ENCODE assay signal across 23 cellular contexts in genomic region chr3:71356272-71356671, GRCh38.
DNase-seq lines count a peak whose midpoint lies in the region; ATAC-seq, FAIRE-seq and TF ChIP-seq lines count a peak whose summit lies in the region.
"Had no signal": no experiment of that assay in that cellular context is flagged by ENCODE, and none has a peak within 500 bp of the region (broad histone marks: within the 10 kb centered on the region; RNA-seq: fewer than 3 reads in every experiment).

No MANE protein-coding gene starts in this region.

- peaks cover 66% of the 10 kb centered on the region for H3K4me1 Mint-ChIP-seq in activated CD4-positive, alpha-beta memory T cell treated with anti-CD3 and anti-CD28 coated beads for 36 hours (ENCODE audit: low read depth)
- H3K4me1 Mint-ChIP-seq in activated CD4-positive, alpha-beta memory T cell treated with anti-CD3 and anti-CD28 coated beads, Interleukin-2, amount 10 ng/mL, durations not matched to agents 7 days and 5 days = peaks cover 51% of the 10 kb centered on the region
- H3K4me1 Mint-ChIP-seq in CD4-positive, alpha-beta memory T cell = peaks cover 46 to 80% (median 64%) of the 10 kb centered on the region in 4 donors
- peaks cover 88% of the 10 kb centered on the region for H3K4me1 Mint-ChIP-seq in activated B cell treated with CpG ODN at 0.5 μM for 24 hours

- no peaks in the 10 kb centered on the region for H3K9me3 Mint-ChIP-seq in activated CD4-positive, alpha-beta memory T cell treated with anti-CD3 and anti-CD28 coated beads for 36 hours
- H3K9me3 Mint-ChIP-seq in activated CD4-positive, alpha-beta memory T cell treated with anti-CD3 and anti-CD28 coated beads, Interleukin-2, amount 10 ng/mL, durations not matched to agents 7 days and 5 days = no peaks in the 10 kb centered on the region
- no peaks in the 10 kb centered on the region for H3K9me3 Mint-ChIP-seq in CD4-positive, alpha-beta memory T cell
- H3K9me3 Mint-ChIP-seq in activated B cell treated with CpG ODN at 0.5 μM for 24 hours = no peaks in the 10 kb centered on the region
- H3K9me3 Mint-ChIP-seq: immature natural killer cell, neural progenitor cell had no signal

- H3K27me3 ChIP-seq in CD4-positive, alpha-beta memory T cell (ENCODE audit: insufficient read depth, low read length) = no peaks in the 10 kb centered on the region
- H3K27me3 ChIP-seq in lung (ENCODE audit: control insufficient read depth, insufficient read depth) = no peaks in the 10 kb centered on the region
- H3K27me3 ChIP-seq: adrenal gland, cardiac muscle cell, esophagus squamous epithelium, MG63, neural progenitor cell, SJCRH30, uterus had no signal

- H3K9me3 ChIP-seq in CD4-positive, alpha-beta memory T cell (ENCODE audit: control insufficient read depth in 1 of 2, low read length in 2 of 2) = no peaks in the 10 kb centered on the region
- H3K9me3 ChIP-seq in lung (ENCODE audit: control insufficient read depth in 2 of 2, insufficient read depth in 1 of 2, low read length in 1 of 2) (no peaks in the 10 kb centered on the region), kidney (ENCODE audit: control insufficient read depth in 1 of 2, low read length in 2 of 2) (no peaks in the 10 kb centered on the region)
- H3K9me3 ChIP-seq: adrenal gland, esophagus squamous epithelium, MG63, SJCRH30, uterus had no signal

- peak overlapping the region in 1 of 2 donors; percentile 16 for H3K9ac ChIP-seq in kidney (ENCODE audit: low read length in 2 of 2)
- H3K9ac ChIP-seq: neural progenitor cell had no signal

- H3K4me1 ChIP-seq in CD4-positive, alpha-beta memory T cell (ENCODE audit: insufficient read depth, low read length) = peaks cover 62% of the 10 kb centered on the region
- H3K4me1 ChIP-seq in lung (ENCODE audit: control insufficient read depth in 2 of 2, insufficient read depth in 2 of 2, low read length in 2 of 2) (peaks cover 0 to 1% of the 10 kb centered on the region in 2 donors), kidney (ENCODE audit: control insufficient read depth in 1 of 2, insufficient read depth in 1 of 2, low read depth in 1 of 2, low read length in 2 of 2) (no peaks in the 10 kb centered on the region)
- H3K4me1 ChIP-seq: adrenal gland, neural progenitor cell, SJCRH30, uterus had no signal

- CTCF ChIA-PET in activated CD4-positive, alpha-beta memory T cell treated with anti-CD3 and anti-CD28 coated beads for 36 hours (lab: Charles Lee) = interaction anchor here (0.6 to 2.6 kb wide), 3 partner anchors 42 to 156 kb away, joined by 3 to 8 read pairs (median 4); no protein-coding TSS in a partner anchor
- CTCF ChIA-PET in activated CD4-positive, alpha-beta memory T cell treated with anti-CD3 and anti-CD28 coated beads, Interleukin-2, amount 10 ng/mL, durations not matched to agents 7 days and 5 days (lab: Charles Lee) = no interaction called here
- CTCF ChIA-PET in CD4-positive, alpha-beta memory T cell (lab: Charles Lee; ENCODE audit: partially characterized antibody) = interaction anchor here (1.4 to 2.0 kb wide), 2 partner anchors 42 to 49 kb away, joined by 3 to 6 read pairs; no protein-coding TSS in a partner anchor
- CTCF ChIA-PET in activated B cell treated with CpG ODN at 0.5 μM for 24 hours (lab: Charles Lee) = interaction anchor here (0.7 to 1.2 kb wide), 3 partner anchors 9 to 155 kb away, joined by 3 to 4 read pairs (median 3); no protein-coding TSS in a partner anchor

- 78 to 86% methylated on average over 6 of the region's 6 CpGs for WGBS in lung, 2 donors

- H3K36me3 ChIP-seq in CD4-positive, alpha-beta memory T cell (ENCODE audit: insufficient read depth, low read length) = no peaks in the 10 kb centered on the region
- no peaks in the 10 kb centered on the region for H3K36me3 ChIP-seq in lung (ENCODE audit: control insufficient read depth in 2 of 2, insufficient read depth in 2 of 2, low read length in 2 of 2)
- H3K36me3 ChIP-seq in kidney (ENCODE audit: control insufficient read depth in 1 of 2, insufficient read depth in 2 of 2, low read length in 2 of 2) = no peaks in the 10 kb centered on the region
- H3K36me3 ChIP-seq: adrenal gland, cardiac muscle cell, MG63, neural progenitor cell, SJCRH30, uterus had no signal

- H3K36me3 Mint-ChIP-seq in activated CD4-positive, alpha-beta memory T cell treated with anti-CD3 and anti-CD28 coated beads for 36 hours = peaks cover 7% of the 10 kb centered on the region
- H3K36me3 Mint-ChIP-seq in activated CD4-positive, alpha-beta memory T cell treated with anti-CD3 and anti-CD28 coated beads, Interleukin-2, amount 10 ng/mL, durations not matched to agents 7 days and 5 days (ENCODE audit: low read depth) = no peaks in the 10 kb centered on the region
- peaks cover 42 to 44% of the 10 kb centered on the region in 2 donors for H3K36me3 Mint-ChIP-seq in CD4-positive, alpha-beta memory T cell
- H3K36me3 Mint-ChIP-seq in activated B cell treated with CpG ODN at 0.5 μM for 24 hours (ENCODE audit: low read depth) = peaks cover 21% of the 10 kb centered on the region
- H3K36me3 Mint-ChIP-seq: neural progenitor cell had no signal

- no peak overlapping the region for H3K4me3 Mint-ChIP-seq in activated CD4-positive, alpha-beta memory T cell treated with anti-CD3 and anti-CD28 coated beads for 36 hours
- H3K4me3 Mint-ChIP-seq in activated CD4-positive, alpha-beta memory T cell treated with anti-CD3 and anti-CD28 coated beads, Interleukin-2, amount 10 ng/mL, durations not matched to agents 7 days and 5 days = no peak overlapping the region
- H3K4me3 Mint-ChIP-seq in CD4-positive, alpha-beta memory T cell = peak overlapping the region in 3 of 8 donors; percentile 10 to 75 (median 66)
- peak overlapping the region; percentile 56 for H3K4me3 Mint-ChIP-seq in activated B cell treated with CpG ODN at 0.5 μM for 24 hours
- H3K4me3 Mint-ChIP-seq: immature natural killer cell, neural progenitor cell had no signal

- no peak overlapping the region for H3K4me3 ChIP-seq in CD4-positive, alpha-beta memory T cell (ENCODE audit: low read length in 2 of 2)
- H3K4me3 ChIP-seq in lung = no peak overlapping the region
- H3K4me3 ChIP-seq in kidney (ENCODE audit: low read length in 2 of 2) = no peak overlapping the region
- H3K4me3 ChIP-seq: adrenal gland, cardiac muscle cell, esophagus squamous epithelium, MG63, neural progenitor cell, SJCRH30, uterus had no signal

- DNase-seq in activated CD4-positive, alpha-beta memory T cell treated with anti-CD3 and anti-CD28 coated beads for 36 hours = peak; percentile 33
- no peak for DNase-seq in activated CD4-positive, alpha-beta memory T cell treated with anti-CD3 and anti-CD28 coated beads, Interleukin-2, amount 10 ng/mL, durations not matched to agents 7 days and 5 days
- DNase-seq in CD4-positive, alpha-beta memory T cell = no peak
- DNase-seq in activated B cell treated with CpG ODN at 0.5 μM for 24 hours = peak; percentile 34
- no peak for DNase-seq in lung (ENCODE audit: low spot score)
- no peak for DNase-seq in kidney
- DNase-seq in NCI-H2227 treated with DMSO at 0.1 percent for 48 hours (lab: John Stamatoyannopoulos, UW) = no peak
- DNase-seq in HuH-7.5 (ENCODE audit: low spot score) = no peak
- DNase-seq: activated CD8-positive, alpha-beta memory T cell treated with anti-CD3 and anti-CD28 coated beads, Interleukin-2, amount 50 U/mL, for 4 hours; adrenal gland; EL; esophagus squamous epithelium; glutamatergic neuron; immature natural killer cell; mesendoderm; MG63; NCI-H187; NCI-H446 treated with DMSO at 0.1 percent for 48 hours; retina; SJCRH30; uterus had no signal

- POLR2A ChIA-PET in activated CD4-positive, alpha-beta memory T cell treated with anti-CD3 and anti-CD28 coated beads for 36 hours (lab: Charles Lee) = interaction anchor here (0.6 to 2.1 kb wide), 7 partner anchors 16 to 267 kb away, joined by 3 to 15 read pairs (median 5); no protein-coding TSS in a partner anchor
- POLR2A ChIA-PET in activated CD4-positive, alpha-beta memory T cell treated with anti-CD3 and anti-CD28 coated beads, Interleukin-2, amount 10 ng/mL, durations not matched to agents 7 days and 5 days (lab: Charles Lee) = interaction anchor here (0.8 to 2.2 kb wide), 2 partner anchors 39 to 226 kb away, joined by 3 to 5 read pairs; no protein-coding TSS in a partner anchor
- POLR2A ChIA-PET in CD4-positive, alpha-beta memory T cell (lab: Charles Lee; ENCODE audit: partially characterized antibody) = interaction anchor here (1.7 kb wide), 1 partner anchor 65 kb away, joined by 4 read pairs; no protein-coding TSS in a partner anchor
- POLR2A ChIA-PET in activated B cell treated with CpG ODN at 0.5 μM for 24 hours (lab: Charles Lee) = interaction anchor here (0.7 to 2.1 kb wide), 14 partner anchors 10 to 273 kb away, joined by 4 to 19 read pairs (median 8); partner anchors contain the start of gene FOXP1

- no peak for FAIRE-seq in kidney (lab: Jason Lieb, UNC)

- peak overlapping the region; percentile 81 for H3K27ac Mint-ChIP-seq in activated CD4-positive, alpha-beta memory T cell treated with anti-CD3 and anti-CD28 coated beads for 36 hours
- no peak overlapping the region for H3K27ac Mint-ChIP-seq in activated CD4-positive, alpha-beta memory T cell treated with anti-CD3 and anti-CD28 coated beads, Interleukin-2, amount 10 ng/mL, durations not matched to agents 7 days and 5 days
- peak overlapping the region in 6 of 7 donors; percentile 7 to 92 (median 60) for H3K27ac Mint-ChIP-seq in CD4-positive, alpha-beta memory T cell
- H3K27ac Mint-ChIP-seq in activated B cell treated with CpG ODN at 0.5 μM for 24 hours = peak overlapping the region; percentile 82
- H3K27ac Mint-ChIP-seq: neural progenitor cell had no signal

- no peaks in the 10 kb centered on the region for H3K27me3 Mint-ChIP-seq in activated CD4-positive, alpha-beta memory T cell treated with anti-CD3 and anti-CD28 coated beads for 36 hours
- H3K27me3 Mint-ChIP-seq in activated CD4-positive, alpha-beta memory T cell treated with anti-CD3 and anti-CD28 coated beads, Interleukin-2, amount 10 ng/mL, durations not matched to agents 7 days and 5 days = no peaks in the 10 kb centered on the region
- no peaks in the 10 kb centered on the region for H3K27me3 Mint-ChIP-seq in CD4-positive, alpha-beta memory T cell
- H3K27me3 Mint-ChIP-seq in activated B cell treated with CpG ODN at 0.5 μM for 24 hours = no peaks in the 10 kb centered on the region

- intact Hi-C loops in activated CD4-positive, alpha-beta memory T cell treated with anti-CD3 and anti-CD28 coated beads for 36 hours (cut with micrococcal nuclease) = loop anchor here (5.0 kb wide), 2 partner anchors 229 to 374 kb away; no protein-coding TSS in a partner anchor
- intact Hi-C loops in CD4-positive, alpha-beta memory T cell (cut with micrococcal nuclease) = no loop called here
- intact Hi-C loops in activated B cell treated with CpG ODN at 0.5 μM for 24 hours (cut with micrococcal nuclease) (loop anchor here (1.0 to 5.0 kb wide), 4 partner anchors 21 to 156 kb away; no protein-coding TSS in a partner anchor), kidney (cut with DNase I) (no loop called here)

- no peak overlapping the region for H3K27ac ChIP-seq in CD4-positive, alpha-beta memory T cell (ENCODE audit: low read depth, low read length)
- H3K27ac ChIP-seq in lung (ENCODE audit: low read depth in 1 of 2, low read length in 1 of 2) (no peak overlapping the region), kidney (ENCODE audit: low read depth in 2 of 2, low read length in 2 of 2) (no peak overlapping the region)
- H3K27ac ChIP-seq: adrenal gland, cardiac muscle cell, esophagus squamous epithelium, neural progenitor cell, SJCRH30, uterus had no signal

- TF ChIP-seq CTCF in activated B cell treated with CpG ODN at 0.5 μM for 24 hours (IDR thresholded peaks at IDR 0.05) (no peak), lung (IDR thresholded peaks at IDR 0.05; ENCODE audit: control extremely low read depth, extremely low read depth) (no peak), kidney (IDR thresholded peaks at IDR 0.05; ENCODE audit: borderline replicate concordance, extremely low read depth, insufficient read depth) (no peak)

- ATAC-seq in activated B cell treated with CpG ODN at 0.5 μM for 24 hours (ENCODE audit: low read depth) (peak; percentile 66), lung (ENCODE audit: insufficient read depth, low FRiP score) (peak; percentile 6)

Comparison
In these comparisons a context has a peak if more than half of its experiments do, and no peak if none do; other contexts are left out.
1. DNase-seq: peak in activated CD4-positive, alpha-beta memory T cell treated with anti-CD3 and anti-CD28 coated beads for 36 hours (single experiment) and activated B cell treated with CpG ODN at 0.5 μM for 24 hours (single experiment); none in activated CD4-positive, alpha-beta memory T cell treated with anti-CD3 and anti-CD28 coated beads, Interleukin-2, amount 10 ng/mL, durations not matched to agents 7 days and 5 days (single experiment), CD4-positive, alpha-beta memory T cell (0 of 5), lung (single experiment), kidney (single experiment), NCI-H2227 treated with DMSO at 0.1 percent for 48 hours (single experiment) and HuH-7.5 (single experiment).
2. intact Hi-C loops: an anchor here in activated CD4-positive, alpha-beta memory T cell treated with anti-CD3 and anti-CD28 coated beads for 36 hours (5.0 kb wide) and activated B cell treated with CpG ODN at 0.5 μM for 24 hours (1.0 to 5.0 kb wide); none called in CD4-positive, alpha-beta memory T cell and kidney.